Comparison of ENCODE assay signal across 1 cellular context in genomic region chr20:47354710-47355488, GRCh38.
TF ChIP-seq lines count a peak whose summit lies in the region.

No MANE protein-coding gene starts in this region.

TF ChIP-seq in K562, 482 proteins besides CTCF, POLR2A, EP300 and RAD21 (continued from another document and continues in another):
- TF ChIP-seq ZBTB5 (IDR thresholded peaks at IDR 0.05) (no peak), MAFK (IDR thresholded peaks at IDR 0.05; ENCODE audit: low read length) (no peak), ARID4B (CRISPR knock-in tag; IDR thresholded peaks at IDR 0.05) (no peak), SRSF1 (IDR thresholded peaks at IDR 0.05; ENCODE audit: low read depth, low read length) (no peak), ARID3A (IDR thresholded peaks at IDR 0.05; ENCODE audit: borderline replicate concordance, low read depth, low read length) (no peak), HBP1 (CRISPR knock-in tag; IDR thresholded peaks at IDR 0.05) (peak; percentile 94), ZNF644 (tag; IDR thresholded peaks at IDR 0.05; ENCODE audit: low read depth) (peak; percentile 82; the same call in 1 of the 2 replicates), TEAD1 (CRISPR knock-in tag; IDR thresholded peaks at IDR 0.05) (peak in 1 of 2 experiments; percentile 84; a peak in 2 of 4 replicates), NR4A1 (CRISPR knock-in tag; IDR thresholded peaks at IDR 0.05) (0 out of 2 replicates have a peak, but pooled peaks have one; percentile 9), NR4A1 (tag; IDR thresholded peaks at IDR 0.05) (no peak), RBM34 (IDR thresholded peaks at IDR 0.05; ENCODE audit: borderline replicate concordance, insufficient read depth, low read length) (no peak), ZNF24 (IDR thresholded peaks at IDR 0.05) (no peak), ZNF695 (CRISPR knock-in tag; IDR thresholded peaks at IDR 0.05) (no peak), NKRF (IDR thresholded peaks at IDR 0.05; ENCODE audit: borderline replicate concordance) (peak; percentile 71; the same call in 1 of the 2 replicates), HOXB6 (CRISPR knock-in tag; IDR thresholded peaks at IDR 0.05; ENCODE audit: borderline replicate concordance) (no peak), ZBTB7A (IDR thresholded peaks at IDR 0.05; ENCODE audit: borderline replicate concordance, control insufficient read depth, low read depth, low read length) (no peak), KHSRP (IDR thresholded peaks at IDR 0.05) (no peak; the same call in 1 of the 2 replicates), CBFB (CRISPR knock-in tag; IDR thresholded peaks at IDR 0.05) (no peak), PTTG1 (tag; IDR thresholded peaks at IDR 0.05; ENCODE audit: low read depth) (0 out of 2 replicates have a peak, but pooled peaks have one; percentile 46), TEAD4 (IDR thresholded peaks at IDR 0.05; ENCODE audit: low read length) (peak; percentile 38; the same call in 1 of the 2 replicates), TEAD4 (CRISPR knock-in tag; IDR thresholded peaks at IDR 0.05; ENCODE audit: borderline replicate concordance) (no peak), SMAD4 (CRISPR knock-in tag; conservative IDR thresholded peaks at IDR 0.05) (0 out of 2 replicates have a peak, but pooled peaks have one; percentile 30), HES1 (IDR thresholded peaks at IDR 0.05; ENCODE audit: low read depth) (no peak), UBTF (IDR thresholded peaks at IDR 0.05; ENCODE audit: borderline replicate concordance in 1 of 2, low read depth in 2 of 2, low read length in 2 of 2) (0 out of 4 replicates have a peak, but pooled peaks of 1 of the 2 experiments have one; percentile 48), TBP (optimal IDR thresholded peaks at IDR 0.05; ENCODE audit: low read depth, low read length) (peak; percentile 27), L3MBTL2 (IDR thresholded peaks at IDR 0.05) (no peak), ZNF584 (CRISPR knock-in tag; IDR thresholded peaks at IDR 0.05; ENCODE audit: low read depth) (peak; percentile 69; the same call in 1 of the 2 replicates), CTCFL (IDR thresholded peaks at IDR 0.05; ENCODE audit: borderline replicate concordance, insufficient read depth, low read depth, low read length, poor library complexity, severe bottlenecking) (no peak), ZNF165 (CRISPR knock-in tag; IDR thresholded peaks at IDR 0.05; ENCODE audit: borderline replicate concordance) (no peak), RCOR1 (IDR thresholded peaks at IDR 0.05; ENCODE audit: borderline replicate concordance in 1 of 2, low read depth in 2 of 2, low read length in 2 of 2) (no peak), POLR2H (tag; IDR thresholded peaks at IDR 0.05; ENCODE audit: low read depth) (0 out of 2 replicates have a peak, but pooled peaks have one; percentile 38)
